ENCODE assay signal across 20 cellular contexts in the genomic region with DNA sequence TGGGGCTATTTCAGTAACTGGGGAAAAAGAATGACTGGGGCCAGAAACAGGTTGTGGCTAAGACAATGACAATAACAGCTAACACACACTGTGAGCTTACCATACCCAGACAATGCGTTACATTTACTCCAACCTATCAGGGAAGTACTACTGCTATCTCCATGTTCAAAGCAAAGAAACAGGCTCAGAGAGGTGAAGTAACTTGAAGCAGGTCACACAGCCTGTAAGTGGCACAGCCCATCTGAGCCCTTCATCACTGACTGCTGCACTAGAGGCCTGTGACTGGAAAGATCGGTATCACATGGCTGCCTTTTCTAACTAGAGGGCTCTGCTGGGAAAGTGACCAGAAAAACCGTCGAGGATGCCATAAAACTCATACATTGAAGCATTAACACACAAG. TPM values are rescaled to one million over a fixed set of nuclear protein-coding genes. Genes with fewer than 3 reads are reported as not detected.
DNase-seq lines count a peak whose midpoint lies in the region; ATAC-seq, FAIRE-seq and TF ChIP-seq lines count a peak whose summit lies in the region.
"Had no signal": no experiment of that assay in that cellular context is flagged by ENCODE, and none has a peak within 500 bp of the region (broad histone marks: within the 10 kb centered on the region; RNA-seq: fewer than 3 reads in every experiment).

No MANE protein-coding gene starts in this region.

- no peak overlapping the region for H3K4me3 Mint-ChIP-seq in stimulated activated naive CD8-positive, alpha-beta T cell treated with anti-CD3 and anti-CD28 coated beads, Interleukin-15, amount 100 ng/mL, for 72 hours
- H3K4me3 Mint-ChIP-seq: H9, HFFc6 had no signal

- H3K9ac ChIP-seq in HepG2 (ENCODE audit: insufficient read depth, low read depth, low read length) (no peak overlapping the region), GM12878 (ENCODE audit: control insufficient read depth, insufficient read depth, low read length) (no peak overlapping the region)

- peak overlapping the region; percentile 5 to 45 for H3K27ac Mint-ChIP-seq in stimulated activated naive CD8-positive, alpha-beta T cell treated with anti-CD3 and anti-CD28 coated beads, Interleukin-15, amount 100 ng/mL, for 72 hours
- H3K27ac Mint-ChIP-seq: CD4-positive, CD25-positive, alpha-beta regulatory T cell; HFFc6 had no signal

- no peak for TF ChIP-seq EP300 in HepG2 (IDR thresholded peaks at IDR 0.05; ENCODE audit: low read depth in 2 of 2, low read length in 2 of 2)
- no peak for TF ChIP-seq EP300 in HepG2 (CRISPR knock-in tag; IDR thresholded peaks at IDR 0.05; ENCODE audit: borderline replicate concordance)
- TF ChIP-seq EP300 in GM12878 (IDR thresholded peaks at IDR 0.05; ENCODE audit: borderline replicate concordance in 1 of 2, control insufficient read depth in 1 of 2, low read depth in 2 of 2, low read length in 2 of 2): no peak

- peaks cover 16% of the 10 kb centered on the region for H3K4me1 Mint-ChIP-seq in stimulated activated naive CD8-positive, alpha-beta T cell treated with anti-CD3 and anti-CD28 coated beads, Interleukin-15, amount 100 ng/mL, for 72 hours
- H3K4me1 Mint-ChIP-seq: H9 had no signal

- TF ChIP-seq RAD21 in HepG2 (CRISPR knock-in tag; IDR thresholded peaks at IDR 0.05): no peak
- no peak for TF ChIP-seq RAD21 in GM12878 (IDR thresholded peaks at IDR 0.05; ENCODE audit: insufficient read depth, low read depth, low read length)

- ATAC-seq in HepG2 (no peak), right lobe of liver (no peak), GM12878 (no peak)
- ATAC-seq in stimulated activated naive CD8-positive, alpha-beta T cell treated with anti-CD3 and anti-CD28 coated beads, Interleukin-15, amount 100 ng/mL, for 72 hours: no peak
- ATAC-seq: A549 had no signal

- peaks cover 36% of the 10 kb centered on the region for H4K20me1 ChIP-seq in HepG2 (ENCODE audit: insufficient read depth, low read length)
- no peaks in the 10 kb centered on the region for H4K20me1 ChIP-seq in GM12878 (ENCODE audit: control insufficient read depth, insufficient read depth)

- 97% methylated on average over 4 of the region's 4 CpGs for WGBS in HepG2 (ENCODE audit: low lambda C conversion rate)
- 92% methylated on average over 2 of the region's 4 CpGs for WGBS in right lobe of liver (ENCODE audit: insufficient coverage, low coverage, low lambda C conversion rate, missing lambda C conversion rate)
- WGBS in GM12878 (ENCODE audit: insufficient coverage, insufficient replicate concordance, low lambda C conversion rate, missing lambda C conversion rate): 97% methylated on average over 4 of the region's 4 CpGs
- 82 to 94% methylated on average over 4 of the region's 4 CpGs for WGBS in thyroid gland, 2 donors

- H3K79me2 ChIP-seq in HepG2 (ENCODE audit: insufficient read depth, low read length): peaks cover 46% of the 10 kb centered on the region
- peaks cover 40% of the 10 kb centered on the region for H3K79me2 ChIP-seq in GM12878 (ENCODE audit: control insufficient read depth, insufficient read depth, low read length)

- CTCF ChIA-PET in HepG2 (lab: Yijun Ruan, JAX; ENCODE audit: low intra/inter-chr PET ratio, low total read pairs): no interaction called here
- CTCF ChIA-PET in HEK293 (lab: Yijun Ruan, JAX): interaction anchor here (0.9 kb wide), 1 partner anchor 14 kb away, joined by 4 read pairs; a partner anchor contains a TSS
- CTCF ChIA-PET in GM12878 (lab: Yijun Ruan, JAX): interaction anchor here (5.4 kb wide), 1 partner anchor 14 kb away, joined by 32 read pairs; a partner anchor contains a TSS

- H3K4me2 ChIP-seq in HepG2 (ENCODE audit: low read depth, low read length): no peak overlapping the region
- H3K4me2 ChIP-seq in GM12878 (ENCODE audit: control insufficient read depth, insufficient read depth): no peak overlapping the region; the same call in 1 of the 2 replicates
- H3K4me2 ChIP-seq: A549 had no signal

- H3K27me3 Mint-ChIP-seq in stimulated activated naive CD8-positive, alpha-beta T cell treated with anti-CD3 and anti-CD28 coated beads, Interleukin-15, amount 100 ng/mL, for 72 hours: no peaks in the 10 kb centered on the region
- H3K27me3 Mint-ChIP-seq: CD4-positive, CD25-positive, alpha-beta regulatory T cell had no signal

- SMC1A ChIA-PET in GM12878 (lab: Charles Lee; ENCODE audit: uncharacterized antibody, unreplicated experiment): no interaction called here

- intact Hi-C loops in HepG2 (cut with micrococcal nuclease; ENCODE audit: unreplicated experiment): loop anchor here (10.0 kb wide), 1 partner anchor 62 kb away; no protein-coding TSS in a partner anchor
- intact Hi-C loops in right lobe of liver (cut with DNase I): no loop called here
- intact Hi-C loops in GM12878 (cut with micrococcal nuclease; ENCODE audit: unreplicated experiment): no loop called here
- intact Hi-C loops in thyroid gland (cut with DNase I): no loop called here

- RAD21 ChIA-PET in GM12878 (lab: Charles Lee; ENCODE audit: unreplicated experiment): no interaction called here

- H3K9me3 ChIP-seq in HepG2 (ENCODE audit: low read length) (no peaks in the 10 kb centered on the region), right lobe of liver (no peaks in the 10 kb centered on the region), HEK293 (ENCODE audit: control insufficient read depth, insufficient read depth, low read depth, low read length) (no peaks in the 10 kb centered on the region), GM12878 (replicated peaks; ENCODE audit: control insufficient read depth, insufficient read depth, low read length) (no peaks in the 10 kb centered on the region), thyroid gland (no peaks in the 10 kb centered on the region)
- H3K9me3 ChIP-seq: A549 had no signal

- no peak for FAIRE-seq in HepG2 (lab: Jason Lieb, UNC)
- FAIRE-seq in GM12878 (lab: Jason Lieb, UNC): no peak
- FAIRE-seq: A549, D721Med, G401.6, GM12892, GM19239 had no signal

- H3K4me1 ChIP-seq in HepG2 (ENCODE audit: insufficient read depth, low read length) (peaks cover 41% of the 10 kb centered on the region), right lobe of liver (no peaks in the 10 kb centered on the region), HEK293 (ENCODE audit: control insufficient read depth, insufficient read depth, low read length) (no peaks in the 10 kb centered on the region), GM12878 (ENCODE audit: control insufficient read depth, insufficient read depth, low read length) (peaks cover 16% of the 10 kb centered on the region), thyroid gland (peaks cover 20 to 23% of the 10 kb centered on the region in 2 donors)

- H3K9me3 Mint-ChIP-seq in stimulated activated naive CD8-positive, alpha-beta T cell treated with anti-CD3 and anti-CD28 coated beads, Interleukin-15, amount 100 ng/mL, for 72 hours: no peaks in the 10 kb centered on the region
- H3K9me3 Mint-ChIP-seq: CD4-positive, CD25-positive, alpha-beta regulatory T cell; H9; HFFc6 had no signal

- in situ Hi-C loops in HepG2 (cut with HindIII; ENCODE audit: extremely low pct_ligation_motif_present, low pct_unique_long_range_greater_than_20kb) (no loop called here), GM12878 (cut with MboI) (no loop called here)

- no peak overlapping the region for H2AFZ ChIP-seq in HepG2 (ENCODE audit: low read length)
- no peak overlapping the region for H2AFZ ChIP-seq in GM12878 (ENCODE audit: control insufficient read depth, low read depth, low read length)

- POLR2A ChIA-PET in HepG2 (lab: Yijun Ruan, JAX) (interaction anchor here (6.3 kb wide), 1 partner anchor 14 kb away, joined by 33 read pairs; a partner anchor contains a TSS), HEK293 (lab: Yijun Ruan, JAX) (interaction anchor here (2.2 kb wide), 1 partner anchor 105 kb away, joined by 6 read pairs; a partner anchor contains a TSS), GM12878 (lab: Charles Lee) (interaction anchor here (1.0 kb wide), 1 partner anchor 15 kb away, joined by 8 read pairs; a partner anchor contains a TSS)

- H3K27ac ChIP-seq in HepG2 (ENCODE audit: extremely low read length, insufficient read depth, low read length) (no peak overlapping the region), right lobe of liver (no peak overlapping the region), HEK293 (ENCODE audit: extremely low read depth, low read depth, low read length) (no peak overlapping the region), GM12878 (ENCODE audit: control insufficient read depth, insufficient read depth) (no peak overlapping the region), thyroid gland (no peak overlapping the region)
- H3K27ac ChIP-seq: A549 had no signal

- DNase-seq in HepG2 (ENCODE audit: low spot score) (no peak), right lobe of liver (no peak), GM12878 (ENCODE audit: low read depth, low spot score) (no peak), thyroid gland (no peak), OCI-M1 (lab: John Stamatoyannopoulos, UW) (no peak)
- DNase-seq in stimulated activated naive CD8-positive, alpha-beta T cell treated with anti-CD3 and anti-CD28 coated beads, Interleukin-15, amount 100 ng/mL, for 72 hours: no peak
- DNase-seq: CD4-positive, CD25-positive, alpha-beta regulatory T cell; COR-L47; DMS153; DMS79 treated with DMSO at 0.1 percent for 48 hours; EL; GOT3; H9; HFFc6 had no signal

- TF ChIP-seq POLR2A in HepG2 (IDR thresholded peaks at IDR 0.05; ENCODE audit: insufficient read depth in 1 of 2, low read depth in 2 of 2, low read length in 2 of 2): no peak
- no peak for TF ChIP-seq POLR2A in right lobe of liver (IDR thresholded peaks at IDR 0.05)
- TF ChIP-seq POLR2A in GM12878 (IDR thresholded peaks at IDR 0.05; ENCODE audit: low read depth, low read length): no peak
- no peak for TF ChIP-seq POLR2A in thyroid gland (IDR thresholded peaks at IDR 0.05)

- H3K27me3 ChIP-seq in HepG2 (ENCODE audit: control insufficient read depth in 1 of 2, insufficient read depth in 2 of 2, low read length in 2 of 2) (no peaks in the 10 kb centered on the region), right lobe of liver (no peaks in the 10 kb centered on the region), GM12878 (replicated peaks in 1 of 2; ENCODE audit: control insufficient read depth in 2 of 2, insufficient read depth in 2 of 2, low read length in 1 of 2) (no peaks in the 10 kb centered on the region), thyroid gland (no peaks in the 10 kb centered on the region)

- BruUV-seq in HepG2 (replicated peaks; lab: Mats Ljungman, UMichigan): no TSS peak
- BruUV-seq in GM12878 (replicated peaks; lab: Mats Ljungman, UMichigan): TSS peak; percentile 6

- TF ChIP-seq CTCF in HepG2 (CRISPR knock-in tag; IDR thresholded peaks at IDR 0.05): no peak
- no peak for TF ChIP-seq CTCF in right lobe of liver (IDR thresholded peaks at IDR 0.05)
- no peak for TF ChIP-seq CTCF in HEK293 (tag by site-specific recombination; IDR thresholded peaks at IDR 0.05)
- TF ChIP-seq CTCF in GM12878 (IDR thresholded peaks at IDR 0.05 in 2 of 3, conservative IDR thresholded peaks at IDR 0.05 in 1 of 3; ENCODE audit: control insufficient read depth in 2 of 3, extremely low read depth in 1 of 3, insufficient read depth in 1 of 3, low read depth in 3 of 3, low read length in 3 of 3): no peak
- TF ChIP-seq CTCF in thyroid gland (IDR thresholded peaks at IDR 0.05): no peak

- H3K4me3 ChIP-seq in HepG2 (replicated peaks in 1 of 3; ENCODE audit: insufficient read depth in 1 of 3, low read depth in 2 of 3, low read length in 3 of 3) (no peak overlapping the region), right lobe of liver (no peak overlapping the region), HEK293 (ENCODE audit: low read depth, low read length) (no peak overlapping the region), GM12878 (no peak overlapping the region), thyroid gland (replicated peaks in 1 of 3) (no peak overlapping the region)
- H3K4me3 ChIP-seq: A549 had no signal

- H3K36me3 ChIP-seq in HepG2 (replicated peaks in 1 of 2; ENCODE audit: control insufficient read depth in 1 of 2, insufficient read depth in 2 of 2, low read length in 2 of 2): peaks cover 31 to 82% of the 10 kb centered on the region in 2 experiments
- H3K36me3 ChIP-seq in right lobe of liver: peaks cover 0 to 70% (median 35%) of the 10 kb centered on the region in 4 donors
- H3K36me3 ChIP-seq in HEK293 (ENCODE audit: control insufficient read depth in 2 of 2, insufficient read depth in 1 of 2, low read length in 2 of 2): peaks cover 47 to 93% of the 10 kb centered on the region in 2 experiments
- H3K36me3 ChIP-seq in GM12878 (ENCODE audit: control insufficient read depth in 2 of 2, insufficient read depth in 2 of 2, low read length in 1 of 2): peaks cover 28 to 48% of the 10 kb centered on the region in 2 experiments
- peaks cover 30 to 42% of the 10 kb centered on the region in 2 donors for H3K36me3 ChIP-seq in thyroid gland

RNA-seq across cellular contexts. Expression of a gene that starts 7.9 kb away (rescaled TPM):
- total RNA-seq in HepG2 (2016; rRNA removed; fragmentation: Illumina TruSeq; extraction: Trizol): 66.7 and 83.0 TPM in 2 replicates
- 59.7 and 67.2 TPM in 2 replicates for total RNA-seq in HepG2 (2016; cell fraction: cytosol; rRNA removed; fragmentation: Illumina TruSeq; extraction: Trizol; ENCODE audit: low read depth)
- 56.9 and 87.0 TPM in 2 replicates for total RNA-seq in HepG2 (2016; cell fraction: insoluble cytoplasmic fraction; rRNA removed; fragmentation: Illumina TruSeq; extraction: Trizol)
- 19.6 and 22.1 TPM in 2 replicates for total RNA-seq in HepG2 (2016; cell fraction: membrane; rRNA removed; fragmentation: Illumina TruSeq; extraction: Trizol)
- total RNA-seq in HepG2 (2016; cell fraction: nucleus; rRNA removed; fragmentation: Illumina TruSeq; extraction: Trizol): 125 and 128 TPM in 2 replicates
- polyA plus RNA-seq in HepG2 (2011; rRNA removed): 55.3 and 58.2 TPM in 2 replicates
- 20.5 and 25.6 TPM in 2 replicates for polyA plus RNA-seq in HepG2 (2011; cell fraction: cytosol; rRNA removed)
- polyA plus RNA-seq in HepG2 (2011; cell fraction: nucleus; rRNA removed): 394 and 725 TPM in 2 replicates
- 47.0 and 60.6 TPM in 2 replicates for polyA plus RNA-seq in HepG2 (2012)
- 1.8 and 2.1 TPM in 2 replicates for polyA plus RNA-seq in HepG2 (2016; cell fraction: cytosol; fragmentation: Illumina TruSeq; extraction: Trizol; ENCODE audit: low read depth)
- 33.5 and 45.5 TPM in 2 replicates for polyA plus RNA-seq in HepG2 (2016; cell fraction: insoluble cytoplasmic fraction; fragmentation: Illumina TruSeq; extraction: Trizol; ENCODE audit: low read depth)
- 4.1 and 5.4 TPM in 2 replicates for polyA plus RNA-seq in HepG2 (2016; cell fraction: membrane; fragmentation: Illumina TruSeq; extraction: Trizol; ENCODE audit: low read depth)
- polyA plus RNA-seq in HepG2 (2016; cell fraction: nucleus; fragmentation: Illumina TruSeq; extraction: Trizol; ENCODE audit: insufficient read depth, low read depth): 177 and 198 TPM in 2 replicates
- polyA minus RNA-seq in HepG2 (2011; rRNA and poly(A)+ RNA removed; ENCODE audit: low replicate concordance): 204 and 255 TPM in 2 replicates
- polyA minus RNA-seq in HepG2 (2011; cell fraction: cytosol; rRNA and poly(A)+ RNA removed): 59.8 and 61.6 TPM in 2 replicates
- 229 and 237 TPM in 2 replicates for polyA minus RNA-seq in HepG2 (2011; cell fraction: nucleus; rRNA and poly(A)+ RNA removed)
- 10 to 100 TPM; 29.9 to 62.8 (median 39.4) TPM for total RNA-seq in right lobe of liver
- total RNA-seq in GM12878 (2013; cell fraction: nucleolus; rRNA removed): 380 and 510 TPM in 2 replicates
- total RNA-seq in GM12878 (2014; rRNA removed): 89.6 and 90.7 TPM in 2 replicates
- total RNA-seq in GM12878 (2014; rRNA removed; fragmentation: Illumina TruSeq; extraction: Trizol): 41.6 and 43.8 TPM in 2 replicates
- total RNA-seq in GM12878 (2021): 137 and 150 TPM in 2 replicates
- polyA plus RNA-seq in GM12878 (2011; ENCODE audit: low read depth): 53.5 TPM
- polyA plus RNA-seq in GM12878 (2011; rRNA removed): 22.8 and 39.8 TPM in 2 replicates
- polyA plus RNA-seq in GM12878 (2011; cell fraction: cytosol; rRNA removed): 40.6 and 52.3 TPM in 2 replicates
- 433 and 567 TPM in 2 replicates for polyA plus RNA-seq in GM12878 (2011; cell fraction: nucleus; rRNA removed)
- polyA plus RNA-seq in GM12878 (2012): 49.9 and 56.2 TPM in 2 replicates
- 40.8 and 54.4 TPM in 2 replicates for polyA plus RNA-seq in GM12878 (2014; fragmentation: Illumina TruSeq; extraction: Trizol)
- 10 to 100 TPM; 10.8 to 12.1 TPM for polyA plus RNA-seq in GM12878 (2014; fragmentation: Nextera tagmentation; extraction: Ambion mirVana)
- 95.3 and 102 TPM in 2 replicates for polyA plus RNA-seq in GM12878 (2014; rRNA removed)
- 10 to 100 TPM; 62.2 to 65.1 TPM for polyA plus RNA-seq in GM12878 (2016; fragmentation: Nextera tagmentation; extraction: Ambion mirVana)
- 131 and 147 TPM in 2 replicates for polyA minus RNA-seq in GM12878 (2011; rRNA and poly(A)+ RNA removed)
- 50.5 and 61.8 TPM in 2 replicates for polyA minus RNA-seq in GM12878 (2011; cell fraction: cytosol; rRNA and poly(A)+ RNA removed)
- polyA minus RNA-seq in GM12878 (2011; cell fraction: nucleus; rRNA and poly(A)+ RNA removed): 129 and 222 TPM in 2 replicates
- 100 to 1,000 TPM in 1 of 4 donors, 10 to 100 TPM in 3; 44.6 to 111 (median 73.6) TPM for total RNA-seq in thyroid gland

RNA-seq across cellular contexts. Expression of a gene that starts 14.3 kb away (rescaled TPM):
- 2,915 and 3,025 TPM in 2 replicates for total RNA-seq in HepG2 (2016; rRNA removed; fragmentation: Illumina TruSeq; extraction: Trizol)
- 12,942 and 14,844 TPM in 2 replicates for total RNA-seq in HepG2 (2016; cell fraction: cytosol; rRNA removed; fragmentation: Illumina TruSeq; extraction: Trizol; ENCODE audit: low read depth)
- total RNA-seq in HepG2 (2016; cell fraction: insoluble cytoplasmic fraction; rRNA removed; fragmentation: Illumina TruSeq; extraction: Trizol): 2,993 and 3,024 TPM in 2 replicates
- total RNA-seq in HepG2 (2016; cell fraction: membrane; rRNA removed; fragmentation: Illumina TruSeq; extraction: Trizol): 11,359 and 11,757 TPM in 2 replicates
- total RNA-seq in HepG2 (2016; cell fraction: nucleus; rRNA removed; fragmentation: Illumina TruSeq; extraction: Trizol): 1,126 and 1,259 TPM in 2 replicates
- polyA plus RNA-seq in HepG2 (2011; rRNA removed): 5,570 and 6,229 TPM in 2 replicates
- 8,040 and 9,457 TPM in 2 replicates for polyA plus RNA-seq in HepG2 (2011; cell fraction: cytosol; rRNA removed)
- polyA plus RNA-seq in HepG2 (2011; cell fraction: nucleus; rRNA removed): 2,511 and 2,559 TPM in 2 replicates
- polyA plus RNA-seq in HepG2 (2012): 2,582 and 3,579 TPM in 2 replicates
- 15,203 and 16,637 TPM in 2 replicates for polyA plus RNA-seq in HepG2 (2016; cell fraction: cytosol; fragmentation: Illumina TruSeq; extraction: Trizol; ENCODE audit: low read depth)
- 2,845 and 2,926 TPM in 2 replicates for polyA plus RNA-seq in HepG2 (2016; cell fraction: insoluble cytoplasmic fraction; fragmentation: Illumina TruSeq; extraction: Trizol; ENCODE audit: low read depth)
- 10,153 and 10,714 TPM in 2 replicates for polyA plus RNA-seq in HepG2 (2016; cell fraction: membrane; fragmentation: Illumina TruSeq; extraction: Trizol; ENCODE audit: low read depth)
- polyA plus RNA-seq in HepG2 (2016; cell fraction: nucleus; fragmentation: Illumina TruSeq; extraction: Trizol; ENCODE audit: insufficient read depth, low read depth): 1,939 and 1,982 TPM in 2 replicates
- 4,147 and 6,586 TPM in 2 replicates for polyA minus RNA-seq in HepG2 (2011; rRNA and poly(A)+ RNA removed; ENCODE audit: low replicate concordance)
- polyA minus RNA-seq in HepG2 (2011; cell fraction: cytosol; rRNA and poly(A)+ RNA removed): 1,238 and 1,297 TPM in 2 replicates
- polyA minus RNA-seq in HepG2 (2011; cell fraction: nucleus; rRNA and poly(A)+ RNA removed): 657 and 805 TPM in 2 replicates
- total RNA-seq in right lobe of liver: 1,000 to 10,000 TPM in 2 of 6 experiments, 100 to 1,000 TPM in 4; 549 to 1,070 (median 665) TPM
- 746 and 806 TPM in 2 replicates for total RNA-seq in GM12878 (2013; cell fraction: nucleolus; rRNA removed)
- 6,095 and 6,267 TPM in 2 replicates for total RNA-seq in GM12878 (2014; rRNA removed)
- 4,804 and 4,972 TPM in 2 replicates for total RNA-seq in GM12878 (2014; rRNA removed; fragmentation: Illumina TruSeq; extraction: Trizol)
- 4,342 and 4,473 TPM in 2 replicates for total RNA-seq in GM12878 (2021)
- polyA plus RNA-seq in GM12878 (2011; ENCODE audit: low read depth): 10,931 TPM
- polyA plus RNA-seq in GM12878 (2011; rRNA removed): 4,342 and 6,647 TPM in 2 replicates
- polyA plus RNA-seq in GM12878 (2011; cell fraction: cytosol; rRNA removed): 11,436 and 11,538 TPM in 2 replicates
- 3,468 and 4,357 TPM in 2 replicates for polyA plus RNA-seq in GM12878 (2011; cell fraction: nucleus; rRNA removed)
- 6,488 and 7,133 TPM in 2 replicates for polyA plus RNA-seq in GM12878 (2012)
- polyA plus RNA-seq in GM12878 (2014; fragmentation: Illumina TruSeq; extraction: Trizol): 4,326 and 6,258 TPM in 2 replicates
- 1,000 to 10,000 TPM; 6,784 to 8,495 TPM for polyA plus RNA-seq in GM12878 (2014; fragmentation: Nextera tagmentation; extraction: Ambion mirVana)
- 7,537 and 7,931 TPM in 2 replicates for polyA plus RNA-seq in GM12878 (2014; rRNA removed)
- polyA plus RNA-seq in GM12878 (2016; fragmentation: Nextera tagmentation; extraction: Ambion mirVana): 1,000 to 10,000 TPM; 2,171 to 2,235 TPM
- polyA minus RNA-seq in GM12878 (2011; rRNA and poly(A)+ RNA removed): 5,528 and 7,467 TPM in 2 replicates
- polyA minus RNA-seq in GM12878 (2011; cell fraction: cytosol; rRNA and poly(A)+ RNA removed): 1,348 and 1,626 TPM in 2 replicates
- 556 and 712 TPM in 2 replicates for polyA minus RNA-seq in GM12878 (2011; cell fraction: nucleus; rRNA and poly(A)+ RNA removed)
- 1,000 to 10,000 TPM; 1,176 to 3,070 (median 2,431) TPM for total RNA-seq in thyroid gland
